18 cellular contexts compared by ENCODE assay signal in genomic region chr15:98443483-98443882, GRCh38.
"Had no signal": no experiment of that assay in that cellular context is flagged by ENCODE, and none has a peak within 500 bp of the region (broad histone marks: within the 10 kb centered on the region; RNA-seq: fewer than 3 reads in every experiment).

No MANE protein-coding gene starts in this region.

- H3K4me3 Mint-ChIP-seq: natural killer cell treated with Interleukin-12 subunit alpha and Interleukin-12 subunit beta and Interleukin-15 and Interleukin-18, amount 100 ng/mL, for 72 hours had no signal

- H3K9me3 Mint-ChIP-seq: natural killer cell treated with Interleukin-12 subunit alpha and Interleukin-12 subunit beta and Interleukin-15 and Interleukin-18, amount 100 ng/mL, for 72 hours had no signal

- ATAC-seq: left lobe of liver; natural killer cell treated with Interleukin-12 subunit alpha and Interleukin-12 subunit beta and Interleukin-15 and Interleukin-18, amount 100 ng/mL, for 72 hours; psoas muscle had no signal

- DNase-seq: colonic mucosa; dermis blood vessel endothelial cell; foreskin melanocyte; head of caudate nucleus; hippocampal formation; psoas muscle; sigmoid colon; stimulated activated CD4-positive, alpha-beta T cell treated with anti-CD3 and anti-CD28 coated beads, Interleukin-12 subunit alpha, Interleukin-12 subunit beta, amount 100 ng/mL, for 4 hours; stimulated activated naive CD4-positive, alpha-beta T cell; stomach; substantia nigra; transverse colon had no signal

- H3K27ac ChIP-seq: colonic mucosa, neutrophil, psoas muscle, right atrium auricular region, sigmoid colon, skin epidermis, stomach, thoracic aorta, transverse colon had no signal

- H3K4me1 ChIP-seq: colonic mucosa, psoas muscle, right atrium auricular region, transverse colon had no signal

- H3K36me3 Mint-ChIP-seq: natural killer cell treated with Interleukin-12 subunit alpha and Interleukin-12 subunit beta and Interleukin-15 and Interleukin-18, amount 100 ng/mL, for 72 hours had no signal

- H3K27me3 ChIP-seq: colonic mucosa, right atrium auricular region, sigmoid colon, transverse colon had no signal

- H3K9me3 ChIP-seq: colonic mucosa, neutrophil, psoas muscle, right atrium auricular region, sigmoid colon, stomach, thoracic aorta, transverse colon had no signal

- H3K36me3 ChIP-seq: colonic mucosa, neutrophil, right atrium auricular region, sigmoid colon, stomach, thoracic aorta, transverse colon had no signal

- H3K4me3 ChIP-seq: colonic mucosa, psoas muscle, right atrium auricular region, sigmoid colon, skin epidermis, stomach, thoracic aorta, transverse colon had no signal

- H3K27ac Mint-ChIP-seq: natural killer cell treated with Interleukin-12 subunit alpha and Interleukin-12 subunit beta and Interleukin-15 and Interleukin-18, amount 100 ng/mL, for 72 hours had no signal
